In the genomic region with DNA sequence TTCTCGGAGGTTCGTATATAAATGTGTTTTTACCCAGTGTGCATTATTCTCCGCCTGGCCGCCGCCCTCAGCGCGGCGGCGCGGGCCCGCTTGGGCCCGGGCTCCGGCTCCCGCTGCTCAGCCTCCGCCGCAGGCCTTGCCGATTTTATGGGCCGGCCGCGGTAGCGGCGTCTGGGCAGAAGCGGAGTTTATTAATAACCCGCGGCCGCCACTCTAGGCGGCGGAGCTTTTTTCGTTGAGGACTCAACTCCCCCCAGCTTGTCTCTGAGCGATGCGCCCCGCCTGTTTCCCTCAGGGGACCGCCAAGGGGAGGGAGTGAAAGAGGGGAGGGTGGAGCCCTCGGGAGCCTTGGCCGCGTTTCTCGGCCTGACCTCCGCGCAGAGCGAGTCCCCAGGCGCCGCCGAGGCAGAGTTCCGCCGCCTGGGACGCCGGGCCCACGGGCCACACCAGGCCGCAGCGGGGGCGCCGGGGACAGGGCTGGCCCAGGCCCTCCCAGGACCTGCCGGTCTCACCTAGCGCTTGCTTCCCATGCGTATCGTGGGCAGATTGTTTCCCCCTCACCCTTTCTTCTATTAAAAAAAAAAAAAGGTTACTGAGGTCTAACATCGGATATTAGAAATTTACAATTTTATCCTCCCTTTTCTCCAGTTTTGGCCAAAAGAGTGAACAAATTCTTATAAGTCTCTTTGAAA, we compare ENCODE assay signal across 1 cellular context.
TF ChIP-seq lines count a peak whose summit lies in the region.

No MANE protein-coding gene starts in this region.

TF ChIP-seq in IMR-90, 13 proteins besides CTCF, POLR2A, EP300 and RAD21 (continued from another document):
- TF ChIP-seq MAZ (IDR thresholded peaks at IDR 0.05; ENCODE audit: borderline replicate concordance, low read depth, low read length) (peak; percentile 61; the same call in 1 of the 2 replicates), FOS (IDR thresholded peaks at IDR 0.05; ENCODE audit: low read depth, low read length) (no peak), BHLHE40 (IDR thresholded peaks at IDR 0.05; ENCODE audit: low read depth, low read length) (no peak)
